In genomic region chr17:82242977-82243647, GRCh38 we compare ENCODE assay signal across 1 cellular context.
A peak's percentile ranks its signal among the peaks of the same experiment; 100 is the strongest.
TF ChIP-seq lines count a peak whose summit lies in the region.

No MANE protein-coding gene starts in this region.

TF ChIP-seq in K562, 482 proteins besides CTCF, POLR2A, EP300 and RAD21:
- TF ChIP-seq RBFOX2 (IDR thresholded peaks at IDR 0.05; ENCODE audit: low read depth, low read length) (peak; percentile 32; the same call in 1 of the 2 replicates), MAX (CRISPR knock-in tag; IDR thresholded peaks at IDR 0.05) (peak; percentile 34; the same call in 1 of the 2 replicates), POLR2B (IDR thresholded peaks at IDR 0.05; ENCODE audit: low read depth, partially characterized antibody) (peak; percentile 35), ARID2 (IDR thresholded peaks at IDR 0.05) (no peak), POLR2G (IDR thresholded peaks at IDR 0.05; ENCODE audit: low read depth, low read length) (peak; percentile 58), HMGN3 (IDR thresholded peaks at IDR 0.05; ENCODE audit: borderline replicate concordance, extremely low read depth, insufficient read length, low read depth, low read length) (peak; percentile 22)
